In the genomic region with DNA sequence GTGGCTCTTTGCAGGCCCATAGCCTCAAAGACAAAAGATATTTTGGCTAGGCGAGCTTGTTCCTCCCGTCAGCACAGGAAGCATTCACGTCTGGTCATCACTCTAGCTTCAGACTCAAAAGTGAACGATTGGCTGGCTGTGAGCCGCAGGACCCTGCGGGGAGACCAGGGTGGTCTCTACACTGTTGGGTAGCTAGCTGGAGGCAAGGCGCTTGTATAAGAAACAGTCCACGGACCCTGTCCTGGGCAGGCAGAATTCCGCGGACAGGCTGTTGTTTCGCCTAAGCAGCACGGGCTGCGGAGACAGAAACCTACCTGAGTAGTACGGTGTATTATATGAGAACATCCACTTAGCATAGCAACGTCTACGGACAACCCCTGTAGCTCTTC, we compare ENCODE assay signal across 8 cellular contexts. TPM values are rescaled to one million over a fixed set of nuclear protein-coding genes. Genes with fewer than 3 reads are reported as not detected.
DNase-seq lines count a peak whose midpoint lies in the region; ATAC-seq and TF ChIP-seq lines count a peak whose summit lies in the region.

No MANE protein-coding gene starts in this region.

- H3K79me2 ChIP-seq in ACC112 (ENCODE audit: control insufficient read depth, insufficient read depth, low read length, unreplicated experiment) = peaks cover 49% of the 10 kb centered on the region

- H3K36me3 ChIP-seq in ACC112 (ENCODE audit: insufficient read depth, low read length) (no peaks in the 10 kb centered on the region), liver (ENCODE audit: control insufficient read depth in 4 of 4, insufficient read depth in 3 of 4, low read depth in 1 of 4, low read length in 3 of 4) (no peaks in the 10 kb centered on the region), thoracic aorta (no peaks in the 10 kb centered on the region)

- no peaks in the 10 kb centered on the region for H3K27me3 Mint-ChIP-seq in activated naive CD8-positive, alpha-beta T cell treated with anti-CD3 and anti-CD28 coated beads, Interleukin-2, amount 50 U/mL, for 24 hours

- DNase-seq in activated naive CD8-positive, alpha-beta T cell treated with anti-CD3 and anti-CD28 coated beads, Interleukin-2, amount 50 U/mL, for 24 hours = peak; percentile 32
- DNase-seq in thoracic aorta (ENCODE audit: low spot score) (no peak), COR-L47 (lab: John Stamatoyannopoulos, UW) (no peak), posterior vena cava (ENCODE audit: low spot score) (no peak)

- WGBS in liver = 18% methylated on average over 16 of the region's 16 CpGs

- H3K4me3 ChIP-seq in ACC112 (ENCODE audit: low read depth, low read length) (peak overlapping the region; percentile 96), liver (ENCODE audit: low read depth in 1 of 3, low read length in 3 of 3) (peak overlapping the region; percentile 63 to 79 (median 72)), thoracic aorta (peak overlapping the region; percentile 84)

- H3K27ac Mint-ChIP-seq in activated naive CD8-positive, alpha-beta T cell treated with anti-CD3 and anti-CD28 coated beads, Interleukin-2, amount 50 U/mL, for 24 hours = peak overlapping the region; percentile 96

- no peak for TF ChIP-seq CTCF in liver (IDR thresholded peaks at IDR 0.05; ENCODE audit: low read depth, low read length, missing input control)
- no peak for TF ChIP-seq CTCF in thoracic aorta (IDR thresholded peaks at IDR 0.05)

- H3K4me1 Mint-ChIP-seq in activated naive CD8-positive, alpha-beta T cell treated with anti-CD3 and anti-CD28 coated beads, Interleukin-2, amount 50 U/mL, for 24 hours = peaks cover 66% of the 10 kb centered on the region

- H3K9ac ChIP-seq in liver (ENCODE audit: low read depth in 1 of 2, low read length in 2 of 2) = peak overlapping the region; percentile 22 to 69

- H3K27me3 ChIP-seq in ACC112 (ENCODE audit: insufficient read depth, low read length) (no peaks in the 10 kb centered on the region), liver (ENCODE audit: control insufficient read depth in 4 of 4, insufficient read depth in 4 of 4, low read length in 3 of 4) (no peaks in the 10 kb centered on the region), thoracic aorta (replicated peaks; ENCODE audit: insufficient read depth) (no peaks in the 10 kb centered on the region)

- ATAC-seq in GM18909 (IDR thresholded peaks at IDR 0.05; ENCODE audit: poor library complexity, unreplicated experiment) (peak; percentile 20), HG03139 (IDR thresholded peaks at IDR 0.05; ENCODE audit: unreplicated experiment) (peak; percentile 14), thoracic aorta (ENCODE audit: insufficient number of reproducible peaks, low FRiP score, low read depth) (no peak)
- ATAC-seq in activated naive CD8-positive, alpha-beta T cell treated with anti-CD3 and anti-CD28 coated beads, Interleukin-2, amount 50 U/mL, for 24 hours = peak; percentile 1

- no peaks in the 10 kb centered on the region for H3K9me3 Mint-ChIP-seq in activated naive CD8-positive, alpha-beta T cell treated with anti-CD3 and anti-CD28 coated beads, Interleukin-2, amount 50 U/mL, for 24 hours

- no peak for TF ChIP-seq RAD21 in liver (IDR thresholded peaks at IDR 0.05)

- H3K4me1 ChIP-seq in ACC112 (ENCODE audit: control insufficient read depth, insufficient read depth, low read length, unreplicated experiment) (peaks cover 25% of the 10 kb centered on the region), liver (ENCODE audit: control insufficient read depth in 4 of 4, insufficient read depth in 4 of 4, low read length in 3 of 4) (peaks cover 0 to 28% (median 10%) of the 10 kb centered on the region in 4 donors), thoracic aorta (ENCODE audit: control insufficient read depth in 1 of 2, low read depth in 2 of 2) (peaks cover 17 to 32% of the 10 kb centered on the region in 2 donors)

- H3K9me3 ChIP-seq in liver (ENCODE audit: control insufficient read depth in 4 of 4, low read length in 3 of 4) (no peaks in the 10 kb centered on the region), thoracic aorta (no peaks in the 10 kb centered on the region)

- intact Hi-C loops in posterior vena cava (cut with DNase I) = no loop called here

- H3K36me3 Mint-ChIP-seq in activated naive CD8-positive, alpha-beta T cell treated with anti-CD3 and anti-CD28 coated beads, Interleukin-2, amount 50 U/mL, for 24 hours (ENCODE audit: low read depth) = peaks cover 21% of the 10 kb centered on the region

- H2AFZ ChIP-seq in ACC112 (ENCODE audit: low read length, unreplicated experiment) = peak overlapping the region; percentile 66

- H3K27ac ChIP-seq in ACC112 (ENCODE audit: low read depth, low read length) (peak overlapping the region; percentile 18), liver (ENCODE audit: low read depth in 1 of 2, low read length in 2 of 2) (peak overlapping the region; percentile 80 to 93), thoracic aorta (peak overlapping the region; percentile 93 to 98)

- H3K4me3 Mint-ChIP-seq in activated naive CD8-positive, alpha-beta T cell treated with anti-CD3 and anti-CD28 coated beads, Interleukin-2, amount 50 U/mL, for 24 hours = peak overlapping the region; percentile 98

TF ChIP-seq in liver, 16 proteins besides CTCF, POLR2A, EP300 and RAD21:
- TF ChIP-seq HNF4A (conservative IDR thresholded peaks at IDR 0.05) (no peak), GABPA (IDR thresholded peaks at IDR 0.05 in 1 of 2, conservative IDR thresholded peaks at IDR 0.05 in 1 of 2) (no peak), YY1 (IDR thresholded peaks at IDR 0.05) (no peak), HNF4G (IDR thresholded peaks at IDR 0.05) (no peak), TAF1 (conservative IDR thresholded peaks at IDR 0.05) (no peak), SP1 (IDR thresholded peaks at IDR 0.05) (no peak), NR2F2 (IDR thresholded peaks at IDR 0.05) (no peak), JUND (IDR thresholded peaks at IDR 0.05) (no peak), EGR1 (IDR thresholded peaks at IDR 0.05; ENCODE audit: low read depth in 2 of 2) (no peak), RXRA (IDR thresholded peaks at IDR 0.05) (no peak), FOXA1 (IDR thresholded peaks at IDR 0.05) (no peak), FOXA2 (IDR thresholded peaks at IDR 0.05) (no peak)
- TF ChIP-seq, protein P1, sequence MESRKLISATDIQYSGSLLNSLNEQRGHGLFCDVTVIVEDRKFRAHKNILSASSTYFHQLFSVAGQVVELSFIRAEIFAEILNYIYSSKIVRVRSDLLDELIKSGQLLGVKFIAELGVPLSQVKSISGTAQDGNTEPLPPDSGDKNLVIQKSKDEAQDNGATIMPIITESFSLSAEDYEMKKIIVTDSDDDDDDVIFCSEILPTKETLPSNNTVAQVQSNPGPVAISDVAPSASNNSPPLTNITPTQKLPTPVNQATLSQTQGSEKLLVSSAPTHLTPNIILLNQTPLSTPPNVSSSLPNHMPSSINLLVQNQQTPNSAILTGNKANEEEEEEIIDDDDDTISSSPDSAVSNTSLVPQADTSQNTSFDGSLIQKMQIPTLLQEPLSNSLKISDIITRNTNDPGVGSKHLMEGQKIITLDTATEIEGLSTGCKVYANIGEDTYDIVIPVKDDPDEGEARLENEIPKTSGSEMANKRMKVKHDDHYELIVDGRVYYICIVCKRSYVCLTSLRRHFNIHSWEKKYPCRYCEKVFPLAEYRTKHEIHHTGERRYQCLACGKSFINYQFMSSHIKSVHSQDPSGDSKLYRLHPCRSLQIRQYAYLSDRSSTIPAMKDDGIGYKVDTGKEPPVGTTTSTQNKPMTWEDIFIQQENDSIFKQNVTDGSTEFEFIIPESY (IDR thresholded peaks at IDR 0.05) = no peak
- TF ChIP-seq, protein P2, sequence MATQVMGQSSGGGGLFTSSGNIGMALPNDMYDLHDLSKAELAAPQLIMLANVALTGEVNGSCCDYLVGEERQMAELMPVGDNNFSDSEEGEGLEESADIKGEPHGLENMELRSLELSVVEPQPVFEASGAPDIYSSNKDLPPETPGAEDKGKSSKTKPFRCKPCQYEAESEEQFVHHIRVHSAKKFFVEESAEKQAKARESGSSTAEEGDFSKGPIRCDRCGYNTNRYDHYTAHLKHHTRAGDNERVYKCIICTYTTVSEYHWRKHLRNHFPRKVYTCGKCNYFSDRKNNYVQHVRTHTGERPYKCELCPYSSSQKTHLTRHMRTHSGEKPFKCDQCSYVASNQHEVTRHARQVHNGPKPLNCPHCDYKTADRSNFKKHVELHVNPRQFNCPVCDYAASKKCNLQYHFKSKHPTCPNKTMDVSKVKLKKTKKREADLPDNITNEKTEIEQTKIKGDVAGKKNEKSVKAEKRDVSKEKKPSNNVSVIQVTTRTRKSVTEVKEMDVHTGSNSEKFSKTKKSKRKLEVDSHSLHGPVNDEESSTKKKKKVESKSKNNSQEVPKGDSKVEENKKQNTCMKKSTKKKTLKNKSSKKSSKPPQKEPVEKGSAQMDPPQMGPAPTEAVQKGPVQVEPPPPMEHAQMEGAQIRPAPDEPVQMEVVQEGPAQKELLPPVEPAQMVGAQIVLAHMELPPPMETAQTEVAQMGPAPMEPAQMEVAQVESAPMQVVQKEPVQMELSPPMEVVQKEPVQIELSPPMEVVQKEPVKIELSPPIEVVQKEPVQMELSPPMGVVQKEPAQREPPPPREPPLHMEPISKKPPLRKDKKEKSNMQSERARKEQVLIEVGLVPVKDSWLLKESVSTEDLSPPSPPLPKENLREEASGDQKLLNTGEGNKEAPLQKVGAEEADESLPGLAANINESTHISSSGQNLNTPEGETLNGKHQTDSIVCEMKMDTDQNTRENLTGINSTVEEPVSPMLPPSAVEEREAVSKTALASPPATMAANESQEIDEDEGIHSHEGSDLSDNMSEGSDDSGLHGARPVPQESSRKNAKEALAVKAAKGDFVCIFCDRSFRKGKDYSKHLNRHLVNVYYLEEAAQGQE (IDR thresholded peaks at IDR 0.05) = no peak
- TF ChIP-seq, protein P3, sequence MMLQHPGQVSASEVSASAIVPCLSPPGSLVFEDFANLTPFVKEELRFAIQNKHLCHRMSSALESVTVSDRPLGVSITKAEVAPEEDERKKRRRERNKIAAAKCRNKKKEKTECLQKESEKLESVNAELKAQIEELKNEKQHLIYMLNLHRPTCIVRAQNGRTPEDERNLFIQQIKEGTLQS (IDR thresholded peaks at IDR 0.05) = no peak

RNA-seq across cellular contexts. Expression of a gene that starts 29.6 kb away (rescaled TPM):
- total RNA-seq in liver = 10 to 100 TPM; 10.9 to 13.6 TPM
- 10 to 100 TPM in 1 of 2 donors, 1 to 10 TPM in 1; 9.9 to 16.6 TPM for polyA plus RNA-seq in liver
- total RNA-seq in thoracic aorta = 10 to 100 TPM; 10.0 to 17.6 TPM
- 10 to 100 TPM; 37.2 to 39.2 TPM for total RNA-seq in posterior vena cava

RNA-seq across cellular contexts. Expression of a gene that starts 29.8 kb away (rescaled TPM):
- total RNA-seq in liver (1 to 10 TPM in 1 of 2 donors, under 1 TPM in 1; 0.50 to 1.5 TPM), thoracic aorta (under 1 TPM in 1 of 2 donors, not detected in 1; 0.27 TPM), posterior vena cava (under 1 TPM; 0.62 to 0.74 TPM)
- 1 to 10 TPM in 1 of 2 donors, under 1 TPM in 1; 0.53 to 1.9 TPM for polyA plus RNA-seq in liver

RNA-seq across cellular contexts. Expression of a gene that starts 40.3 kb away (rescaled TPM):
- under 1 TPM; 0.59 to 0.93 TPM for total RNA-seq in liver
- under 1 TPM; 0.17 to 0.54 TPM for polyA plus RNA-seq in liver
- under 1 TPM; 0.27 to 0.49 TPM for total RNA-seq in thoracic aorta
- total RNA-seq in posterior vena cava = 1 to 10 TPM in 1 of 2 donors, under 1 TPM in 1; 0.57 to 1.4 TPM

Comparison
In these comparisons a context has a peak if more than half of its experiments do, and no peak if none do; other contexts are left out.
1. H3K27ac ChIP-seq: peak in every context shown above with its lines; median percentile 96 in thoracic aorta; 86 in liver; 18 in ACC112.